ENCODE assay signal across 17 cellular contexts in the genomic region with DNA sequence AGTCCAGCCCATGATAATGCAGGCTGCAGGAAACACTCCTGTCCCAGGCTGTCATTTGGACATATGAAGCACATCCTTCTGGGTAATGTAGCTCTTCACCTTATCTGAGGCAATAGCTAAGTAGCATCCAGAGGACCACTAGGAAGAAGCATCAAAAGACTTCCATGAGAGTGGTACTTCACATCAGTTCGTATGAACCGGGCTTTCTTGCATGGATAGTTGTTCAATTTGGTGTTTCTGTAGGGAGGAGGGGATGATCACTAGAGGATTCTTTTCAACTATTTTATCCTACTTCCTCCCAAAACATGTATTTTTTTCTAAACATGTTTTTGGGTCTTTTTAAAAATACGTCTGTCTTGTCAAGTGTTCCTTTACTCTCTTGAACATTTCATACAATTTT.
"Had no signal": no experiment of that assay in that cellular context is flagged by ENCODE, and none has a peak within 500 bp of the region (broad histone marks: within the 10 kb centered on the region; RNA-seq: fewer than 3 reads in every experiment).

No MANE protein-coding gene starts in this region.

- H3K9me3 ChIP-seq: testis, thyroid gland had no signal

- H3K27ac ChIP-seq: stomach, suprapubic skin, testis, thoracic aorta, thyroid gland, tibial artery, tibial nerve, transverse colon, upper lobe of left lung, upper lobe of right lung, uterus, vagina had no signal

- H3K36me3 ChIP-seq: stomach, suprapubic skin, thoracic aorta, thyroid gland, transverse colon, upper lobe of left lung, upper lobe of right lung, uterus, vagina had no signal

- H3K4me3 ChIP-seq: stomach, suprapubic skin, testis, thoracic aorta, thyroid gland, tibial artery, tibial nerve, transverse colon, upper lobe of left lung, upper lobe of right lung, uterus, vagina had no signal

- ATAC-seq: stimulated activated effector memory CD8-positive, alpha-beta T cell treated with anti-CD3 and anti-CD28 coated beads, Interleukin-12 subunit alpha, Interleukin-12 subunit beta, amount 100 ng/mL, for 72 hours; stimulated activated memory B cell treated with anti-CD40 and anti-IgM and Interleukin-4, amounts not matched to agents 10 μg/mL and 1 μg/mL and 100 μg/mL, for 72 hours; stimulated activated naive B cell treated with anti-CD40 and anti-IgM and Interleukin-4, amounts not matched to agents 10 μg/mL and 1 μg/mL and 100 μg/mL, for 72 hours; stimulated activated naive CD8-positive, alpha-beta T cell treated with anti-CD3 and anti-CD28 coated beads, Interleukin-15, amount 100 ng/mL, for 72 hours; stimulated activated naive CD8-positive, alpha-beta T cell treated with anti-CD3 and anti-CD28 coated beads, Interleukin-15, Interleukin-2, amounts not matched to agents 100 U/mL and 50 U/mL, for 24 hours; upper lobe of right lung had no signal

- H3K4me1 ChIP-seq: stomach, suprapubic skin, testis, thyroid gland, tibial artery, tibial nerve, transverse colon, upper lobe of left lung, upper lobe of right lung, uterus, vagina had no signal
